In the genomic region with DNA sequence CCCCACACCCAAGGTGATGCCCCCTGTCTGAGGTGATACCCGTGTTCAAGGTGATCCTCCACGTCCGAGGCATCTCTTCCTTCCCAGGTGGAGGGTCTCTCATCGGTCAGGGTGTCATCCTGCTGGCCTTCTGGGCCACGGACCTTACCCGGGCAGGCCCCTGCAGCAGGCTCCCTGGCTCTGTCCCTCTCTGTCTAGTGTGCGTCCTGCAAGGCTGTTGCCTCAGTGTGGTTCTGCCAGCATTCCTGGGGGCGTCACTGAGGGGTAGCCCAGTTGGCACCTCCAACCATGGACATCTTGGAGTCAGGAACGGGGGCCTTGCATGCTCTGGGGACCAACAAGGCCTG, we compare ENCODE assay signal across 26 cellular contexts.
"Had no signal": no experiment of that assay in that cellular context is flagged by ENCODE, and none has a peak within 500 bp of the region (broad histone marks: within the 10 kb centered on the region; RNA-seq: fewer than 3 reads in every experiment).

No MANE protein-coding gene starts in this region.

- DNase-seq: activated CD4-positive, alpha-beta T cell treated with anti-CD3 and anti-CD28 coated beads for 4 hours; activated CD4-positive, alpha-beta T cell treated with anti-CD3 and anti-CD28 coated beads, Interleukin-2, amount 50 U/mL, for 4 hours; activated naive CD4-positive, alpha-beta T cell treated with Interleukin-2 at 50 U/mL for 16 hours; activated T-cell treated with anti-CD3 and anti-CD28 coated beads for 4 hours; activated T-cell treated with anti-CD3 and anti-CD28 coated beads, Interleukin-2, amount 50 U/mL, for 72 hours; adrenal gland; central memory CD4-positive, alpha-beta T cell; foreskin fibroblast; head of caudate nucleus; mesendoderm; stimulated activated CD4-positive, alpha-beta T cell treated with anti-CD3 and anti-CD28 coated beads, Interleukin-12 subunit alpha, Interleukin-12 subunit beta, amount 100 ng/mL, for 4 hours; stimulated activated CD4-positive, alpha-beta T cell treated with anti-CD3 and anti-CD28 coated beads, Interleukin-4, amount 100 ng/mL, for 1 hour; stimulated activated naive CD8-positive, alpha-beta T cell treated with anti-CD3 and anti-CD28 coated beads, Interleukin-15, Interleukin-2, amounts not matched to agents 100 U/mL and 50 U/mL, for 24 hours; T-helper 1 cell had no signal

- H3K4me1 ChIP-seq: psoas muscle had no signal

- ATAC-seq: activated T-cell treated with anti-CD3 and anti-CD28 coated beads, Interleukin-2, amount 50 U/mL, for 72 hours; esophagus mucosa; natural killer cell treated with Interleukin-12 subunit alpha and Interleukin-12 subunit beta and Interleukin-15 and Interleukin-18, amount 100 ng/mL, for 72 hours; psoas muscle; stimulated activated naive CD8-positive, alpha-beta T cell treated with anti-CD3 and anti-CD28 coated beads, Interleukin-15, Interleukin-2, amounts not matched to agents 100 U/mL and 50 U/mL, for 24 hours; upper lobe of right lung had no signal

- H3K27me3 Mint-ChIP-seq: natural killer cell treated with Interleukin-12 subunit alpha and Interleukin-12 subunit beta and Interleukin-15 and Interleukin-18, amount 100 ng/mL, for 72 hours had no signal

- H3K4me3 Mint-ChIP-seq: activated naive CD8-positive, alpha-beta T cell; activated T-cell treated with anti-CD3 and anti-CD28 coated beads, Interleukin-2, amount 50 U/mL, for 72 hours; dendritic cell treated with granulocyte-macrophage colony-stimulating factor and Interleukin-4, amounts not matched to agents 40 ng/mL and 50 ng/mL, for 4 days; endodermal cell; natural killer cell treated with Interleukin-12 subunit alpha and Interleukin-12 subunit beta and Interleukin-15 and Interleukin-18, amount 100 ng/mL, for 72 hours; T-helper 2 cell treated with Interferon-gamma antibody and Interleukin-4, amounts not matched to agents 5 μg/mL and 100 μg/mL, for 36 hours had no signal

- H3K36me3 ChIP-seq: adrenal gland, ascending aorta, ovary, upper lobe of right lung had no signal

- H3K9me3 Mint-ChIP-seq: activated T-cell treated with anti-CD3 and anti-CD28 coated beads, Interleukin-2, amount 50 U/mL, for 72 hours; brain; dendritic cell treated with granulocyte-macrophage colony-stimulating factor and Interleukin-4, amounts not matched to agents 40 ng/mL and 50 ng/mL, for 4 days; endodermal cell; natural killer cell treated with Interleukin-12 subunit alpha and Interleukin-12 subunit beta and Interleukin-15 and Interleukin-18, amount 100 ng/mL, for 72 hours; T-helper 2 cell treated with Interferon-gamma antibody and Interleukin-4, amounts not matched to agents 5 μg/mL and 100 μg/mL, for 36 hours had no signal

- H3K36me3 Mint-ChIP-seq: activated naive CD8-positive, alpha-beta T cell; brain; natural killer cell treated with Interleukin-12 subunit alpha and Interleukin-12 subunit beta and Interleukin-15 and Interleukin-18, amount 100 ng/mL, for 72 hours had no signal

- H3K4me3 ChIP-seq: adrenal gland, ascending aorta, lung, ovary, psoas muscle, upper lobe of right lung had no signal

- H3K27ac Mint-ChIP-seq: activated naive CD8-positive, alpha-beta T cell; activated T-cell treated with anti-CD3 and anti-CD28 coated beads, Interleukin-2, amount 50 U/mL, for 72 hours; brain; dendritic cell treated with granulocyte-macrophage colony-stimulating factor and Interleukin-4, amounts not matched to agents 40 ng/mL and 50 ng/mL, for 4 days; endodermal cell; natural killer cell treated with Interleukin-12 subunit alpha and Interleukin-12 subunit beta and Interleukin-15 and Interleukin-18, amount 100 ng/mL, for 72 hours; T-helper 2 cell treated with Interferon-gamma antibody and Interleukin-4, amounts not matched to agents 5 μg/mL and 100 μg/mL, for 36 hours had no signal

- H3K9me3 ChIP-seq: adrenal gland, ascending aorta, ovary, psoas muscle, upper lobe of right lung had no signal

- H3K27me3 ChIP-seq: adrenal gland, ascending aorta, ovary, upper lobe of right lung had no signal

- H3K27ac ChIP-seq: adrenal gland, ascending aorta, ovary, psoas muscle, upper lobe of right lung had no signal
